8 cellular contexts compared by ENCODE assay signal in the genomic region with DNA sequence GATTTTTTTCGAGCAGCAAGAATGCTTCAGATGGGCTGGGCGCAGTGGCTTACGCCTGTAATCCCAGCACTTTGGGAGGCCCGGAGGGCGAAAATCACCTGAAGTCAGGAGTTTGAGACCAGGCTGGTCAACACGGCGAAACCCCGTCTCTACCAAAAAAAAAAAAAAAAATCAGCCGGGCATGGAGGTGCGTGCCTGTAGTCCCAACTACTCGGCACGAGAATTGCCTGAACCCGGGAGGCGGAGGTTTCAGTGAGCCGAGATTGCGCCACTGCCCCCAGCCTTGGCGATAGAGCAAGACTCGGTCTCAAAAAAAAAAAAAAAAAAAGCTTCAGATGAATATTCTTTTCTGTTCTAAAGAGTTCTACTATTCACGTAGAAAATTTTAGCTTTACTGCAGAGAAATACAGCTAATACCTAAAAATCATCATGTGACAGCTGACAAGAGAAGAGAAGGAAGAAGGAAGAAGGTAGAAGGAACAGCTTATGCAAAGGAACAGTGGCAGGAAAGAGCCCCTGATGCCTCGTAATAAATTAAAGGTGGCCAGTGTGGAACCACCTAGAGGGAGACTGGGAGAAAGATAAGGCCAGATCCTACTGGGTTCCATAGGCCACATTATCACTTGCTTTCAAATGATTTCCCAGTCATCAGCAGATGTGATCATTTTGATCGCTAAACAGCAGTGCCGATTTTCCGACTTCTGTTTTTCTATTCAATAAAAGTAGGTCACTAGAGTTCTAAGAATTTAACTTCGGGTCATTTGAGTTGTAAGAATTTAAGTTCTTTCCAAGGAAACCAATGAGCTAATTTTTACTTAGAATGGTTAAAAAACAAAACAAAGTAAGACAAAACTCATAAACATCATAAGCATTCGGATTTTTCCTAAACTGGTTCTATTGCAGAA. TPM values are rescaled to one million over a fixed set of nuclear protein-coding genes. Genes with fewer than 3 reads are reported as not detected.
DNase-seq lines count a peak whose midpoint lies in the region; ATAC-seq, FAIRE-seq and TF ChIP-seq lines count a peak whose summit lies in the region.

No MANE protein-coding gene starts in this region.

- peak overlapping the region; percentile 94 for H3K4me3 Mint-ChIP-seq in activated T-cell treated with anti-CD3 and anti-CD28 coated beads, Interleukin-2, amount 50 U/mL, for 24 hours
- H3K4me3 Mint-ChIP-seq in activated naive CD8-positive, alpha-beta T cell treated with anti-CD3 and anti-CD28 coated beads, Interleukin-2, amount 50 U/mL, for 24 hours, result peak overlapping the region; percentile 99

- 6% methylated on average over 25 of the region's 25 CpGs for WGBS in HepG2 (ENCODE audit: low lambda C conversion rate)
- WGBS in transverse colon (ENCODE audit: low coverage in 1 of 2), 2 donors, result 64 to 75% methylated on average over 22 to 25 of the region's 25 CpGs

- H3K27ac ChIP-seq in HepG2 (ENCODE audit: extremely low read length, insufficient read depth, low read length), result no peak overlapping the region
- peak overlapping the region; percentile 95 to 100 (median 99) for H3K27ac ChIP-seq in transverse colon

- peaks cover 39% of the 10 kb centered on the region for H3K36me3 Mint-ChIP-seq in activated T-cell treated with anti-CD3 and anti-CD28 coated beads, Interleukin-2, amount 50 U/mL, for 24 hours (ENCODE audit: low read depth)
- H3K36me3 Mint-ChIP-seq in activated naive CD8-positive, alpha-beta T cell treated with anti-CD3 and anti-CD28 coated beads, Interleukin-2, amount 50 U/mL, for 24 hours (ENCODE audit: low read depth), result peaks cover 7% of the 10 kb centered on the region

- H3K9me3 ChIP-seq in HepG2 (ENCODE audit: low read length) (no peaks in the 10 kb centered on the region), transverse colon (no peaks in the 10 kb centered on the region)

- no peak for TF ChIP-seq CTCF in HepG2 (CRISPR knock-in tag; IDR thresholded peaks at IDR 0.05)
- no peak for TF ChIP-seq CTCF in transverse colon (IDR thresholded peaks at IDR 0.05)

- no peaks in the 10 kb centered on the region for H4K20me1 ChIP-seq in HepG2 (ENCODE audit: insufficient read depth, low read length)

- no peak for TF ChIP-seq POLR2A in HepG2 (IDR thresholded peaks at IDR 0.05; ENCODE audit: insufficient read depth in 1 of 2, low read depth in 2 of 2, low read length in 2 of 2)
- TF ChIP-seq POLR2A in transverse colon (IDR thresholded peaks at IDR 0.05), result no peak

- H2AFZ ChIP-seq in HepG2 (ENCODE audit: low read length), result no peak overlapping the region

- BruUV-seq in HepG2 (replicated peaks; lab: Mats Ljungman, UMichigan), result TSS peak; percentile 61

- POLR2A ChIA-PET in HepG2 (lab: Yijun Ruan, JAX), result interaction anchor here (0.7 kb wide), 1 partner anchor 19 kb away, joined by 5 read pairs; no protein-coding TSS in a partner anchor

- H3K36me3 ChIP-seq in HepG2 (replicated peaks in 1 of 2; ENCODE audit: control insufficient read depth in 1 of 2, insufficient read depth in 2 of 2, low read length in 2 of 2), result no peaks in the 10 kb centered on the region
- no peaks in the 10 kb centered on the region for H3K36me3 ChIP-seq in transverse colon

- in situ Hi-C loops in HepG2 (cut with HindIII; ENCODE audit: extremely low pct_ligation_motif_present, low pct_unique_long_range_greater_than_20kb) (loop anchor here (10.0 kb wide), 1 partner anchor 434 kb away; no protein-coding TSS in a partner anchor), transverse colon (cut with MboI; ENCODE audit: low pct_ligation_motif_present in 1 of 4, low pct_unique_long_range_greater_than_20kb in 1 of 4, low sequenced_read_pairs in 3 of 4) (loop anchor here in 3 of 4 donors (10.0 to 25.0 kb wide), 3 partner anchors 164 to 436 kb away; partner anchors contain the start of gene CNOT10 (in 1 of the 3))

- CTCF ChIA-PET in HepG2 (lab: Yijun Ruan, JAX; ENCODE audit: low intra/inter-chr PET ratio, low total read pairs), result no interaction called here

- H3K27ac Mint-ChIP-seq in activated T-cell treated with anti-CD3 and anti-CD28 coated beads, Interleukin-2, amount 50 U/mL, for 24 hours, result peak overlapping the region; percentile 91
- H3K27ac Mint-ChIP-seq in activated naive CD8-positive, alpha-beta T cell treated with anti-CD3 and anti-CD28 coated beads, Interleukin-2, amount 50 U/mL, for 24 hours, result peak overlapping the region; percentile 85

- peaks cover 30% of the 10 kb centered on the region for H3K79me2 ChIP-seq in HepG2 (ENCODE audit: insufficient read depth, low read length)

- no peak for ATAC-seq in activated naive CD8-positive, alpha-beta T cell treated with anti-CD3 and anti-CD28 coated beads, Interleukin-2, amount 50 U/mL, for 24 hours
- ATAC-seq in HepG2 (no peak), HG02884 (IDR thresholded peaks at IDR 0.05; ENCODE audit: unreplicated experiment) (no peak)

- H3K4me1 ChIP-seq in HepG2 (ENCODE audit: insufficient read depth, low read length) (peaks cover 47% of the 10 kb centered on the region), transverse colon (peaks cover 4 to 44% (median 23%) of the 10 kb centered on the region in 4 donors)

- DNase-seq in activated T-cell treated with anti-CD3 and anti-CD28 coated beads, Interleukin-2, amount 50 U/mL, for 24 hours, result no peak
- no peak for DNase-seq in activated T-cell treated with anti-CD3 and anti-CD28 coated beads for 4 hours
- DNase-seq in activated naive CD8-positive, alpha-beta T cell treated with anti-CD3 and anti-CD28 coated beads, Interleukin-2, amount 50 U/mL, for 24 hours, result no peak
- DNase-seq in HepG2 (ENCODE audit: low spot score), result no peak
- no peak for DNase-seq in transverse colon
- DNase-seq in NCI-H524 (lab: John Stamatoyannopoulos, UW), result no peak
- DNase-seq in NCI-H2196 (lab: John Stamatoyannopoulos, UW; ENCODE audit: unreplicated experiment), result no peak

- H3K4me3 ChIP-seq in HepG2 (replicated peaks in 1 of 3; ENCODE audit: insufficient read depth in 1 of 3, low read depth in 2 of 3, low read length in 3 of 3) (peak overlapping the region; percentile 76 to 97 (median 82)), transverse colon (peak overlapping the region; percentile 75 to 99 (median 92))

- H3K9ac ChIP-seq in HepG2 (ENCODE audit: insufficient read depth, low read depth, low read length), result peak overlapping the region; percentile 87

- FAIRE-seq in HepG2 (lab: Jason Lieb, UNC), result no peak

- H3K27me3 ChIP-seq in HepG2 (ENCODE audit: control insufficient read depth in 1 of 2, insufficient read depth in 2 of 2, low read length in 2 of 2) (no peaks in the 10 kb centered on the region; a peak in 1 of 5 replicates), transverse colon (no peaks in the 10 kb centered on the region)

- intact Hi-C loops in HepG2 (cut with micrococcal nuclease; ENCODE audit: unreplicated experiment) (loop anchor here (10.0 kb wide), 1 partner anchor 106 kb away; the partner anchor contains the start of gene CMTM7), transverse colon (cut with DNase I; ENCODE audit: low total_unique reads) (no loop called here)

- no peaks in the 10 kb centered on the region for H3K9me3 Mint-ChIP-seq in activated T-cell treated with anti-CD3 and anti-CD28 coated beads, Interleukin-2, amount 50 U/mL, for 24 hours
- H3K9me3 Mint-ChIP-seq in activated naive CD8-positive, alpha-beta T cell treated with anti-CD3 and anti-CD28 coated beads, Interleukin-2, amount 50 U/mL, for 24 hours, result no peaks in the 10 kb centered on the region

- H3K27me3 Mint-ChIP-seq in activated T-cell treated with anti-CD3 and anti-CD28 coated beads, Interleukin-2, amount 50 U/mL, for 24 hours, result no peaks in the 10 kb centered on the region
- H3K27me3 Mint-ChIP-seq in activated naive CD8-positive, alpha-beta T cell treated with anti-CD3 and anti-CD28 coated beads, Interleukin-2, amount 50 U/mL, for 24 hours, result no peaks in the 10 kb centered on the region

- peak overlapping the region; percentile 85 for H3K4me2 ChIP-seq in HepG2 (ENCODE audit: low read depth, low read length)

- TF ChIP-seq EP300 in HepG2 (IDR thresholded peaks at IDR 0.05; ENCODE audit: low read depth in 2 of 2, low read length in 2 of 2), result no peak
- TF ChIP-seq EP300 in HepG2 (CRISPR knock-in tag; IDR thresholded peaks at IDR 0.05; ENCODE audit: borderline replicate concordance), result no peak
- no peak for TF ChIP-seq EP300 in transverse colon (IDR thresholded peaks at IDR 0.05; ENCODE audit: low read depth)

- TF ChIP-seq RAD21 in HepG2 (CRISPR knock-in tag; IDR thresholded peaks at IDR 0.05), result no peak

- H3K4me1 Mint-ChIP-seq in activated T-cell treated with anti-CD3 and anti-CD28 coated beads, Interleukin-2, amount 50 U/mL, for 24 hours (ENCODE audit: low read depth), result peaks cover 48% of the 10 kb centered on the region
- peaks cover 49% of the 10 kb centered on the region for H3K4me1 Mint-ChIP-seq in activated naive CD8-positive, alpha-beta T cell treated with anti-CD3 and anti-CD28 coated beads, Interleukin-2, amount 50 U/mL, for 24 hours

TF ChIP-seq in HepG2, 621 proteins besides CTCF, POLR2A, EP300 and RAD21 (continues in another document):
- TF ChIP-seq CREB1 (IDR thresholded peaks at IDR 0.05), result no peak
- no peak for TF ChIP-seq CREB1 (CRISPR knock-in tag; IDR thresholded peaks at IDR 0.05)
- no peak for TF ChIP-seq ZNF253 (CRISPR knock-in tag; IDR thresholded peaks at IDR 0.05; ENCODE audit: borderline replicate concordance)
- TF ChIP-seq ZNF772 (CRISPR knock-in tag; IDR thresholded peaks at IDR 0.05), result no peak

RNA-seq across cellular contexts. Expression of gene CMTM6, which starts 1.5 kb away (rescaled TPM):
- total RNA-seq in HepG2 (2016; rRNA removed; fragmentation: Illumina TruSeq; extraction: Trizol) (43.8 and 55.7 TPM in 2 replicates), transverse colon (10 to 100 TPM; 13.8 to 68.9 (median 43.6) TPM)
- 3.6 and 4.8 TPM in 2 replicates for total RNA-seq in HepG2 (2016; cell fraction: cytosol; rRNA removed; fragmentation: Illumina TruSeq; extraction: Trizol; ENCODE audit: low read depth)
- 42.8 and 55.9 TPM in 2 replicates for total RNA-seq in HepG2 (2016; cell fraction: insoluble cytoplasmic fraction; rRNA removed; fragmentation: Illumina TruSeq; extraction: Trizol)
- 24.8 and 28.0 TPM in 2 replicates for total RNA-seq in HepG2 (2016; cell fraction: membrane; rRNA removed; fragmentation: Illumina TruSeq; extraction: Trizol)
- 45.5 and 52.9 TPM in 2 replicates for total RNA-seq in HepG2 (2016; cell fraction: nucleus; rRNA removed; fragmentation: Illumina TruSeq; extraction: Trizol)
- 20.7 and 25.6 TPM in 2 replicates for polyA plus RNA-seq in HepG2 (2011; rRNA removed)
- 10.1 and 18.8 TPM in 2 replicates for polyA plus RNA-seq in HepG2 (2011; cell fraction: cytosol; rRNA removed)
- polyA plus RNA-seq in HepG2 (2011; cell fraction: nucleus; rRNA removed), result 2.8 and 4.3 TPM in 2 replicates
- 20.9 and 22.5 TPM in 2 replicates for polyA plus RNA-seq in HepG2 (2012)
- polyA plus RNA-seq in HepG2 (2016; cell fraction: cytosol; fragmentation: Illumina TruSeq; extraction: Trizol; ENCODE audit: low read depth), result 3.7 and 4.0 TPM in 2 replicates
- polyA plus RNA-seq in HepG2 (2016; cell fraction: insoluble cytoplasmic fraction; fragmentation: Illumina TruSeq; extraction: Trizol; ENCODE audit: low read depth), result 38.2 and 40.7 TPM in 2 replicates
- 14.9 and 16.8 TPM in 2 replicates for polyA plus RNA-seq in HepG2 (2016; cell fraction: membrane; fragmentation: Illumina TruSeq; extraction: Trizol; ENCODE audit: low read depth)
- 50.7 and 56.9 TPM in 2 replicates for polyA plus RNA-seq in HepG2 (2016; cell fraction: nucleus; fragmentation: Illumina TruSeq; extraction: Trizol; ENCODE audit: insufficient read depth, low read depth)
- polyA minus RNA-seq in HepG2 (2011; rRNA and poly(A)+ RNA removed; ENCODE audit: low replicate concordance), result 10.7 and 10.8 TPM in 2 replicates
- 13.8 and 18.7 TPM in 2 replicates for polyA minus RNA-seq in HepG2 (2011; cell fraction: cytosol; rRNA and poly(A)+ RNA removed)
- polyA minus RNA-seq in HepG2 (2011; cell fraction: nucleus; rRNA and poly(A)+ RNA removed), result 9.4 and 10.6 TPM in 2 replicates
